In the genomic region with DNA sequence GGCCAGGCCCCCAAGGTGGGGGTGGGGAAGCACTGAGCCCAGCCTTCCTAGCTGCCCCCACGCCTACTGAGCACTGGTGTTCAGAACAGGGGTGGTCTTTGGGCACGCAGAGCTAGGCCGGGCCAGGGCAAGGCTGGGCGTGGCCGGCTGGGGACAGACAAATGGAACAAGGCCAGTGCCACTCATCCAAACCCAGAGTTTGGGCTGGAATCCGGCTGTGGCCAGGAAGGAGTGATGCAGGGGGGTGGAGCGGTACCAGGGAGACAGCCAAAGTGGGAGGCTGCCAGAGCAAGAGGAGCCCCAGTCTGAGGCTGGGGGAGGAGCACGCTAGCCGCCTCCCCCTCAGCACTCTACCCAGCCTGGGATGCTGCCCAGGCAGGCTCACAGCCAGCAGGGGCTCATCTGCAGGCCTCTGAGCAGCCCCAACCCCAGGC, we compare ENCODE assay signal across 20 cellular contexts. TPM values are rescaled to one million over a fixed set of nuclear protein-coding genes. Genes with fewer than 3 reads are reported as not detected.
DNase-seq lines count a peak whose midpoint lies in the region; ATAC-seq and TF ChIP-seq lines count a peak whose summit lies in the region.
"Had no signal": no experiment of that assay in that cellular context is flagged by ENCODE, and none has a peak within 500 bp of the region (broad histone marks: within the 10 kb centered on the region; RNA-seq: fewer than 3 reads in every experiment).

No MANE protein-coding gene starts in this region.

- H3K4me1 ChIP-seq in fibroblast of lung (ENCODE audit: control insufficient read depth, extremely low read depth, insufficient read depth, low read length) (peaks cover 7% of the 10 kb centered on the region), tibial nerve (peaks cover 0 to 77% (median 22%) of the 10 kb centered on the region in 4 donors), OCI-LY7 (ENCODE audit: insufficient read depth, low read length, poor library complexity, severe bottlenecking) (peaks cover 17% of the 10 kb centered on the region)

- no peak overlapping the region for H3K27ac Mint-ChIP-seq in activated T-cell treated with anti-CD3 and anti-CD28 coated beads, Interleukin-2, amount 50 U/mL, for 24 hours
- H3K27ac Mint-ChIP-seq: activated CD8-positive, alpha-beta T cell treated with anti-CD3 and anti-CD28 coated beads, Interleukin-2, amount 10 ng/mL, durations not matched to agents 7 days and 5 days; activated naive CD4-positive, alpha-beta T cell treated with anti-CD3 and anti-CD28 coated beads, Interleukin-2, amount 10 ng/mL, durations not matched to agents 7 days and 5 days; T-helper 2 cell treated with Interferon-gamma antibody and Interleukin-4, amounts not matched to agents 5 μg/mL and 100 μg/mL, for 36 hours had no signal

- no peak overlapping the region for H3K4me3 Mint-ChIP-seq in activated T-cell treated with anti-CD3 and anti-CD28 coated beads, Interleukin-2, amount 50 U/mL, for 24 hours
- H3K4me3 Mint-ChIP-seq: activated CD8-positive, alpha-beta T cell treated with anti-CD3 and anti-CD28 coated beads, Interleukin-2, amount 10 ng/mL, durations not matched to agents 7 days and 5 days; activated naive CD4-positive, alpha-beta T cell treated with anti-CD3 and anti-CD28 coated beads, Interleukin-2, amount 10 ng/mL, durations not matched to agents 7 days and 5 days; naive B cell; T-helper 2 cell treated with Interferon-gamma antibody and Interleukin-4, amounts not matched to agents 5 μg/mL and 100 μg/mL, for 36 hours had no signal

- no peak for TF ChIP-seq POLR2A in tibial nerve (IDR thresholded peaks at IDR 0.05)

- H3K4me2 ChIP-seq in fibroblast of lung (ENCODE audit: extremely low read depth, insufficient read depth, low read length) (no peak overlapping the region), OCI-LY7 (ENCODE audit: low read length) (no peak overlapping the region)

- H3K9me2 ChIP-seq in OCI-LY7 (ENCODE audit: insufficient read depth, low read length) = no peaks in the 10 kb centered on the region

- no peak overlapping the region for H3K9ac ChIP-seq in fibroblast of lung (ENCODE audit: insufficient read depth, low read length)

- TF ChIP-seq EP300 in tibial nerve (IDR thresholded peaks at IDR 0.05) = no peak

- H2AFZ ChIP-seq in fibroblast of lung (ENCODE audit: low read length) (no peak overlapping the region), OCI-LY7 (ENCODE audit: low read length) (no peak overlapping the region)

- H3K27me3 ChIP-seq in fibroblast of lung (ENCODE audit: control insufficient read depth, insufficient read depth, low read length) (no peaks in the 10 kb centered on the region), tibial nerve (no peaks in the 10 kb centered on the region)
- H3K27me3 ChIP-seq: colonic mucosa, Peyer's patch, testis had no signal

- no peaks in the 10 kb centered on the region for H3K79me2 ChIP-seq in fibroblast of lung (ENCODE audit: control insufficient read depth, insufficient read depth, low read length)
- H3K79me2 ChIP-seq in OCI-LY7 (ENCODE audit: insufficient read depth, low read depth, low read length) = no peaks in the 10 kb centered on the region

- H4K20me1 ChIP-seq in fibroblast of lung (ENCODE audit: control insufficient read depth, extremely low read depth, insufficient read depth, low read length) (no peaks in the 10 kb centered on the region), OCI-LY7 (ENCODE audit: insufficient read depth, low read length) (no peaks in the 10 kb centered on the region)

- no peaks in the 10 kb centered on the region for H3K9me3 Mint-ChIP-seq in activated T-cell treated with anti-CD3 and anti-CD28 coated beads, Interleukin-2, amount 50 U/mL, for 24 hours
- H3K9me3 Mint-ChIP-seq: activated naive CD4-positive, alpha-beta T cell treated with anti-CD3 and anti-CD28 coated beads, Interleukin-2, amount 10 ng/mL, durations not matched to agents 7 days and 5 days; naive B cell; T-helper 2 cell treated with Interferon-gamma antibody and Interleukin-4, amounts not matched to agents 5 μg/mL and 100 μg/mL, for 36 hours had no signal

- H3K9me3 ChIP-seq in fibroblast of lung (ENCODE audit: control insufficient read depth, insufficient read depth, low read depth, low read length) = no peaks in the 10 kb centered on the region
- no peaks in the 10 kb centered on the region for H3K9me3 ChIP-seq in tibial nerve
- no peaks in the 10 kb centered on the region for H3K9me3 ChIP-seq in OCI-LY7 (ENCODE audit: low read length)
- H3K9me3 ChIP-seq: Caco-2, colonic mucosa, Peyer's patch, testis had no signal

- intact Hi-C loops in OCI-LY7 (cut with micrococcal nuclease; ENCODE audit: unreplicated experiment) = no loop called here

- CTCF ChIA-PET in RWPE1 (lab: Yijun Ruan, JAX) = interaction anchor here (1.1 to 2.0 kb wide), 2 partner anchors 13 to 22 kb away, joined by 3 to 8 read pairs; no protein-coding TSS in a partner anchor
- CTCF ChIA-PET in OCI-LY7 (lab: Charles Lee; ENCODE audit: unreplicated experiment) = no interaction called here

- peaks cover 98% of the 10 kb centered on the region for H3K36me3 Mint-ChIP-seq in activated T-cell treated with anti-CD3 and anti-CD28 coated beads, Interleukin-2, amount 50 U/mL, for 24 hours (ENCODE audit: low read depth)

- H3K27ac ChIP-seq in RWPE1 (peak overlapping the region; percentile 99), fibroblast of lung (ENCODE audit: insufficient read depth, low read length) (no peak overlapping the region), tibial nerve (peak overlapping the region in 3 of 4 donors; percentile 20 to 93 (median 62)), OCI-LY7 (ENCODE audit: low read depth, low read length, poor library complexity, severe bottlenecking) (no peak overlapping the region)
- H3K27ac ChIP-seq: colonic mucosa, Peyer's patch, testis had no signal

- H3K27me3 Mint-ChIP-seq in activated T-cell treated with anti-CD3 and anti-CD28 coated beads, Interleukin-2, amount 50 U/mL, for 24 hours = no peaks in the 10 kb centered on the region
- H3K27me3 Mint-ChIP-seq: activated naive CD4-positive, alpha-beta T cell treated with anti-CD3 and anti-CD28 coated beads, Interleukin-2, amount 10 ng/mL, durations not matched to agents 7 days and 5 days; naive B cell had no signal

- WGBS in tibial nerve, 2 donors = 50 to 62% methylated on average over 7 to 8 of the region's 9 CpGs

- TF ChIP-seq CTCF in RWPE1 (conservative IDR thresholded peaks at IDR 0.05; ENCODE audit: low read depth) = no peak
- no peak for TF ChIP-seq CTCF in fibroblast of lung (conservative IDR thresholded peaks at IDR 0.05 in 1 of 2, IDR thresholded peaks at IDR 0.05 in 1 of 2; ENCODE audit: low read depth in 1 of 2, low read length in 2 of 2)
- no peak for TF ChIP-seq CTCF in tibial nerve (IDR thresholded peaks at IDR 0.05)
- TF ChIP-seq CTCF in OCI-LY7 (conservative IDR thresholded peaks at IDR 0.05; ENCODE audit: low read length) = no peak

- H3K4me3 ChIP-seq in fibroblast of lung (replicated peaks in 1 of 4; ENCODE audit: control extremely low read depth in 1 of 4, insufficient read depth in 1 of 4, low read depth in 3 of 4, low read length in 4 of 4) = no peak overlapping the region
- no peak overlapping the region for H3K4me3 ChIP-seq in tibial nerve
- no peak overlapping the region for H3K4me3 ChIP-seq in OCI-LY7 (ENCODE audit: low read depth, low read length, poor library complexity, severe bottlenecking)
- H3K4me3 ChIP-seq: colonic mucosa, Peyer's patch, testis had no signal

- peaks cover 31% of the 10 kb centered on the region for H3K4me1 Mint-ChIP-seq in activated T-cell treated with anti-CD3 and anti-CD28 coated beads, Interleukin-2, amount 50 U/mL, for 24 hours (ENCODE audit: low read depth)

- POLR2A ChIA-PET in RWPE1 (lab: Yijun Ruan, JAX; ENCODE audit: low non-redundant PET) = no interaction called here
- POLR2A ChIA-PET in OCI-LY7 (lab: Charles Lee) = interaction anchor here (0.5 to 2.1 kb wide), 3 partner anchors 10 to 684 kb away, joined by 3 to 4 read pairs (median 3); no protein-coding TSS in a partner anchor

- DNase-seq in RWPE1 (ENCODE audit: low spot score) (no peak), fibroblast of lung (ENCODE audit: low read depth in 2 of 2) (peak; percentile 49 to 72), medulla oblongata (ENCODE audit: extremely low spot score) (peak; percentile 81), tibial nerve (ENCODE audit: low spot score in 2 of 2) (no peak), OCI-LY7 (ENCODE audit: low spot score) (no peak), NCI-H128 (lab: John Stamatoyannopoulos, UW; ENCODE audit: unreplicated experiment) (no peak)
- DNase-seq in activated T-cell treated with anti-CD3 and anti-CD28 coated beads, Interleukin-2, amount 50 U/mL, for 24 hours = no peak
- DNase-seq: activated CD8-positive, alpha-beta T cell treated with anti-CD3 and anti-CD28 coated beads, Interleukin-2, amount 10 ng/mL, durations not matched to agents 7 days and 5 days; activated naive CD4-positive, alpha-beta T cell treated with anti-CD3 and anti-CD28 coated beads, Interleukin-2, amount 10 ng/mL, durations not matched to agents 7 days and 5 days; Caco-2; HCEC 1CT; MM.1S; naive B cell; NCI-H510A; Peyer's patch; small intestine; testis had no signal

- no TSS peak for BruUV-seq in OCI-LY7 (replicated peaks; lab: Mats Ljungman, UMichigan)

- no peak for ATAC-seq in HG02884 (IDR thresholded peaks at IDR 0.05; ENCODE audit: unreplicated experiment)
- ATAC-seq: activated CD8-positive, alpha-beta T cell treated with anti-CD3 and anti-CD28 coated beads, Interleukin-2, amount 10 ng/mL, durations not matched to agents 7 days and 5 days had no signal

- H3K36me3 ChIP-seq in fibroblast of lung (ENCODE audit: control insufficient read depth, insufficient read depth, low read length) = peaks cover 39% of the 10 kb centered on the region
- peaks cover 3 to 88% (median 26%) of the 10 kb centered on the region in 3 donors for H3K36me3 ChIP-seq in tibial nerve
- H3K36me3 ChIP-seq in OCI-LY7 (ENCODE audit: insufficient read depth, low read length) = peaks cover 84% of the 10 kb centered on the region

RNA-seq across cellular contexts. Expression of gene TP53I13, which starts 9.3 kb away (rescaled TPM):
- 49.1 and 51.5 TPM in 2 replicates for total RNA-seq in fibroblast of lung
- polyA plus RNA-seq in fibroblast of lung = 11.1 and 14.8 TPM in 2 replicates
- polyA plus RNA-seq in fibroblast of lung (2012) = 24.0 and 30.9 TPM in 2 replicates
- polyA minus RNA-seq in fibroblast of lung (ENCODE audit: low replicate concordance) = 9.3 and 10.9 TPM in 2 replicates
- 100 to 1,000 TPM; 119 to 188 (median 152) TPM for total RNA-seq in tibial nerve
- 27.5 and 30.9 TPM in 2 replicates for total RNA-seq in OCI-LY7 (2014; rRNA removed; shearing (Covaris generic))
- 20.8 and 26.5 TPM in 2 replicates for total RNA-seq in OCI-LY7 (2022)

RNA-seq across cellular contexts. Expression of gene ABHD15, which starts 11.0 kb away (rescaled TPM):
- total RNA-seq in fibroblast of lung (5.6 and 11.9 TPM in 2 replicates), tibial nerve (10 to 100 TPM; 25.7 to 32.7 (median 30.3) TPM), OCI-LY7 (2022) (13.9 and 15.3 TPM in 2 replicates)
- 4.1 and 7.3 TPM in 2 replicates for polyA plus RNA-seq in fibroblast of lung
- polyA plus RNA-seq in fibroblast of lung (2012) = 4.3 and 8.5 TPM in 2 replicates
- 9.7 and 10.1 TPM in 2 replicates for polyA minus RNA-seq in fibroblast of lung (ENCODE audit: low replicate concordance)
- total RNA-seq in OCI-LY7 (2014; rRNA removed; shearing (Covaris generic)) = 7.7 and 8.5 TPM in 2 replicates

RNA-seq across cellular contexts. Expression of gene GIT1, which starts 11.7 kb away (rescaled TPM):
- total RNA-seq in fibroblast of lung = 20.1 and 22.9 TPM in 2 replicates
- 12.4 and 20.1 TPM in 2 replicates for polyA plus RNA-seq in fibroblast of lung
- polyA plus RNA-seq in fibroblast of lung (2012) = 13.0 and 21.2 TPM in 2 replicates
- 17.9 and 37.3 TPM in 2 replicates for polyA minus RNA-seq in fibroblast of lung (ENCODE audit: low replicate concordance)
- 100 to 1,000 TPM in 1 of 4 donors, 10 to 100 TPM in 3; 51.3 to 100 (median 89.7) TPM for total RNA-seq in tibial nerve
- total RNA-seq in OCI-LY7 (2014; rRNA removed; shearing (Covaris generic)) = 38.8 and 44.3 TPM in 2 replicates
- 60.2 and 69.6 TPM in 2 replicates for total RNA-seq in OCI-LY7 (2022)

RNA-seq across cellular contexts. Expression of gene ANKRD13B, which starts 15.1 kb away (rescaled TPM):
- 6.3 and 7.2 TPM in 2 replicates for total RNA-seq in fibroblast of lung
- 1.4 and 3.4 TPM in 2 replicates for polyA plus RNA-seq in fibroblast of lung
- 2.8 and 5.8 TPM in 2 replicates for polyA plus RNA-seq in fibroblast of lung (2012)
- 4.7 and 5.6 TPM in 2 replicates for polyA minus RNA-seq in fibroblast of lung (ENCODE audit: low replicate concordance)
- total RNA-seq in tibial nerve = 10 to 100 TPM; 19.0 to 50.1 (median 26.4) TPM
- 17.8 and 22.8 TPM in 2 replicates for total RNA-seq in OCI-LY7 (2014; rRNA removed; shearing (Covaris generic))
- 30.5 and 32.8 TPM in 2 replicates for total RNA-seq in OCI-LY7 (2022)

RNA-seq across cellular contexts. Expression of gene CORO6, which starts 44.9 kb away (rescaled TPM):
- total RNA-seq in fibroblast of lung (9.8 and 19.3 TPM in 2 replicates), tibial nerve (100 to 1,000 TPM in 2 of 4 donors, 10 to 100 TPM in 2; 34.5 to 139 (median 83.1) TPM), OCI-LY7 (2022) (6.2 and 7.5 TPM in 2 replicates)
- 7.0 and 8.0 TPM in 2 replicates for polyA plus RNA-seq in fibroblast of lung
- polyA plus RNA-seq in fibroblast of lung (2012) = 5.4 and 6.0 TPM in 2 replicates
- 22.0 and 38.2 TPM in 2 replicates for polyA minus RNA-seq in fibroblast of lung (ENCODE audit: low replicate concordance)
- 3.9 and 5.9 TPM in 2 replicates for total RNA-seq in OCI-LY7 (2014; rRNA removed; shearing (Covaris generic))

Comparison
In these comparisons a context has a peak if more than half of its experiments do, and no peak if none do; other contexts are left out.
1. DNase-seq: peak in fibroblast of lung (2 of 2) and medulla oblongata (single experiment); none in RWPE1 (single experiment), tibial nerve (0 of 2), activated T-cell treated with anti-CD3 and anti-CD28 coated beads, Interleukin-2, amount 50 U/mL, for 24 hours (single experiment), OCI-LY7 (single experiment) and NCI-H128 (single experiment).
2. H3K27ac ChIP-seq: peak in RWPE1 (single experiment) and tibial nerve (3 of 4); none in fibroblast of lung (single experiment) and OCI-LY7 (single experiment).